In genomic region chr5:134990183-134990582, GRCh38 we compare ENCODE assay signal across 1 cellular context. TPM values are rescaled to one million over a fixed set of nuclear protein-coding genes. Genes with fewer than 3 reads are reported as not detected.
"Had no signal": no experiment of that assay in that cellular context is flagged by ENCODE, and none has a peak within 500 bp of the region (broad histone marks: within the 10 kb centered on the region; RNA-seq: fewer than 3 reads in every experiment).

No MANE protein-coding gene starts in this region.

RNA-seq across cellular contexts. Expression of gene PITX1, which starts 43.8 kb away (rescaled TPM):
- total RNA-seq: H7 had no signal
